8 cellular contexts compared by ENCODE assay signal in the genomic region with DNA sequence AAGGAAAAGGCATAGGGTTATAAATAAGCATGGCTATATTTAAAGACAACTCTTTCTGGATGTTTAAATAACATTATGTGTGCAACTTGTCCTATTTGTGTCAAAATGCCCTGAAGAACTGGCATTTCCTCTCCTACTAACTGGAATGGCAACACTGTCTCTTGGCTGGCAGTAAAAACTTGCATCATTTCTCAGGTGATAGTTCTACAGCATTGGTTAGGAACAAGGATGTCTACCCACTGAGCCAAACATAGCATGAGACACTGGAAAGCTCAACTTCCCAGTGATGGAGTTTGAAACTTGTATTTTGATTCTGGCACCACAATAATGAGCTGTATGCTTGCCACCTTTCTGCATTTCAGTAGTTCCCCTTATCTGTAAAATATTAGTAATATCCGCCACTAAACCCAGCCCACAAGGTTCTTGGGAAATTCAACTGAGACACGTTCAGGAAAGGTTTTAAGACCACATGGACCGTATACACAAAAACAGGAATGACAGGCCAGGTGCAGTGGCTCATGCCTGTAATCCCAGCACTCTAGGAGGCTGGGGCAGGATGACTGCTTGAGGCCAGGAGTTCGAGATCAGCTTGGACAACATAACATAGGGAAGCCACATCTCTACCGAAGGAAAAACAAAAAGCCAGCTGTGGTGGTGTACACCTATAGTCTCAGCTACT. TPM values are rescaled to one million over a fixed set of nuclear protein-coding genes. Genes with fewer than 3 reads are reported as not detected.
DNase-seq lines count a peak whose midpoint lies in the region; ATAC-seq and TF ChIP-seq lines count a peak whose summit lies in the region.

No MANE protein-coding gene starts in this region.

- H3K27me3 ChIP-seq in mammary epithelial cell (ENCODE audit: insufficient read depth, low read length), result no peaks in the 10 kb centered on the region
- H3K27me3 ChIP-seq in upper lobe of left lung, result no peaks in the 10 kb centered on the region

- in situ Hi-C loops in mammary epithelial cell (cut with MboI; ENCODE audit: low sequenced_read_pairs in 2 of 2), result no loop called here

- peaks cover 57% of the 10 kb centered on the region for H4K20me1 ChIP-seq in mammary epithelial cell (ENCODE audit: insufficient read depth, low read length)

- peaks cover 85% of the 10 kb centered on the region for H3K36me3 Mint-ChIP-seq in activated naive CD4-positive, alpha-beta T cell treated with anti-CD3 and anti-CD28 coated beads, Interleukin-2, amount 10 ng/mL, durations not matched to agents 7 days and 5 days

- H3K9me3 ChIP-seq in mammary epithelial cell (replicated peaks; ENCODE audit: insufficient read depth, low read length) (no peaks in the 10 kb centered on the region), mesodermal cell (ENCODE audit: control insufficient read depth, low read length) (no peaks in the 10 kb centered on the region), upper lobe of left lung (no peaks in the 10 kb centered on the region)

- H2AFZ ChIP-seq in mammary epithelial cell (ENCODE audit: low read depth, low read length), result no peak overlapping the region

- peak overlapping the region; percentile 98 for H3K4me3 Mint-ChIP-seq in activated naive CD4-positive, alpha-beta T cell treated with anti-CD3 and anti-CD28 coated beads, Interleukin-2, amount 10 ng/mL, durations not matched to agents 7 days and 5 days

- CTCF ChIA-PET in activated naive CD4-positive, alpha-beta T cell treated with anti-CD3 and anti-CD28 coated beads, Interleukin-2, amount 10 ng/mL, durations not matched to agents 7 days and 5 days (lab: Charles Lee), result interaction anchor here (1.5 kb wide), 1 partner anchor 307 kb away, joined by 3 read pairs; no protein-coding TSS in a partner anchor
- CTCF ChIA-PET in mammary epithelial cell (lab: Charles Lee; ENCODE audit: low non-redundant PET), result interaction anchor here (0.6 kb wide), 1 partner anchor 242 kb away, joined by 19 read pairs; no protein-coding TSS in a partner anchor

- no peak for TF ChIP-seq EP300 in upper lobe of left lung (IDR thresholded peaks at IDR 0.05)

- TF ChIP-seq CTCF in mammary epithelial cell (conservative IDR thresholded peaks at IDR 0.05 in 1 of 2, IDR thresholded peaks at IDR 0.05 in 1 of 2; ENCODE audit: extremely low read depth in 1 of 2, insufficient read depth in 1 of 2, low read depth in 1 of 2, low read length in 2 of 2), result no peak
- TF ChIP-seq CTCF in upper lobe of left lung (IDR thresholded peaks at IDR 0.05), result no peak

- H3K4me1 ChIP-seq in mammary epithelial cell (ENCODE audit: insufficient read depth, low read length), result peaks cover 41% of the 10 kb centered on the region
- H3K4me1 ChIP-seq in mesodermal cell (ENCODE audit: control insufficient read depth, insufficient read depth, low read length, poor library complexity, severe bottlenecking), result peaks cover 13% of the 10 kb centered on the region
- H3K4me1 ChIP-seq in upper lobe of left lung, result peaks cover 59 to 71% (median 61%) of the 10 kb centered on the region in 4 donors

- intact Hi-C loops in mammary epithelial cell (cut with micrococcal nuclease), result no loop called here

- peaks cover 96% of the 10 kb centered on the region for H3K79me2 ChIP-seq in mammary epithelial cell (ENCODE audit: insufficient read depth, low read length)

- H3K27ac ChIP-seq in mammary epithelial cell (ENCODE audit: insufficient read depth, low read depth, low read length) (peak overlapping the region; percentile 98), mesodermal cell (ENCODE audit: low read depth, low read length, severe bottlenecking) (peak overlapping the region; percentile 13), upper lobe of left lung (peak overlapping the region in 2 of 4 donors; percentile 24 to 50)

- 39% methylated on average over 5 of the region's 5 CpGs for WGBS in mammary epithelial cell (ENCODE audit: low coverage, missing lambda C conversion rate)
- WGBS in mesodermal cell (ENCODE audit: insufficient coverage in 2 of 2), 2 experiments, result 96% methylated on average over 4 to 5 of the region's 5 CpGs
- WGBS in upper lobe of left lung, 2 donors, result 46 to 56% methylated on average over 5 of the region's 5 CpGs

- peak overlapping the region; percentile 56 for H3K27ac Mint-ChIP-seq in activated naive CD4-positive, alpha-beta T cell treated with anti-CD3 and anti-CD28 coated beads, Interleukin-2, amount 10 ng/mL, durations not matched to agents 7 days and 5 days

- no TSS peak for BruUV-seq in mammary epithelial cell (replicated peaks; lab: Mats Ljungman, UMichigan)

- H3K36me3 ChIP-seq in mammary epithelial cell (ENCODE audit: insufficient read depth, low read length) (peaks cover 80% of the 10 kb centered on the region), mesodermal cell (ENCODE audit: control insufficient read depth, insufficient read depth, low read length) (peaks cover 94% of the 10 kb centered on the region), upper lobe of left lung (peaks cover 59 to 87% (median 71%) of the 10 kb centered on the region in 4 donors)

- dilution Hi-C loops in mammary epithelial cell (cut with HindIII; ENCODE audit: low sequenced_read_pairs), result loop anchor here (5.0 to 25.0 kb wide), 4 partner anchors 65 to 645 kb away; no protein-coding TSS in a partner anchor

- H3K9me3 Mint-ChIP-seq in activated naive CD4-positive, alpha-beta T cell treated with anti-CD3 and anti-CD28 coated beads, Interleukin-2, amount 10 ng/mL, durations not matched to agents 7 days and 5 days, result no peaks in the 10 kb centered on the region

- no peak for TF ChIP-seq POLR2A in upper lobe of left lung (IDR thresholded peaks at IDR 0.05)
- TF ChIP-seq POLR2A in erythroblast (IDR thresholded peaks at IDR 0.05; ENCODE audit: low read length), result no peak

- peaks cover 72% of the 10 kb centered on the region for H3K4me1 Mint-ChIP-seq in activated naive CD4-positive, alpha-beta T cell treated with anti-CD3 and anti-CD28 coated beads, Interleukin-2, amount 10 ng/mL, durations not matched to agents 7 days and 5 days

- H3K4me2 ChIP-seq in mammary epithelial cell (ENCODE audit: insufficient read depth, low read depth, low read length), result peak overlapping the region; percentile 91

- H3K9ac ChIP-seq in mammary epithelial cell (ENCODE audit: insufficient read depth, low read length), result peak overlapping the region; percentile 52

- peak overlapping the region; percentile 89 to 95 (median 92) for H3K4me3 ChIP-seq in mammary epithelial cell (replicated peaks in 1 of 3; ENCODE audit: insufficient read depth in 1 of 3, low read depth in 2 of 3, low read length in 3 of 3)
- H3K4me3 ChIP-seq in mesodermal cell (ENCODE audit: extremely low read depth, insufficient read depth, low read length, poor library complexity, severe bottlenecking), result peak overlapping the region; percentile 79
- peak overlapping the region in 3 of 4 donors; percentile 91 to 96 (median 94) for H3K4me3 ChIP-seq in upper lobe of left lung

- ATAC-seq in upper lobe of left lung (ENCODE audit: low FRiP score in 2 of 2), result no peak
- no peak for ATAC-seq in HG02763 (IDR thresholded peaks at IDR 0.05; ENCODE audit: unreplicated experiment)

- DNase-seq in activated naive CD4-positive, alpha-beta T cell treated with anti-CD3 and anti-CD28 coated beads, Interleukin-2, amount 10 ng/mL, durations not matched to agents 7 days and 5 days, result no peak
- DNase-seq in activated naive CD4-positive, alpha-beta T cell treated with Interleukin-2 at 50 U/mL for 16 hours, result no peak
- DNase-seq in mammary epithelial cell, result peak; percentile 48
- no peak for DNase-seq in upper lobe of left lung
- no peak for DNase-seq in D341Med (ENCODE audit: low spot score)
- no peak for DNase-seq in erythroblast (lab: John Stamatoyannopoulos, UW)

- H3K27me3 Mint-ChIP-seq in activated naive CD4-positive, alpha-beta T cell treated with anti-CD3 and anti-CD28 coated beads, Interleukin-2, amount 10 ng/mL, durations not matched to agents 7 days and 5 days, result peaks cover 12% of the 10 kb centered on the region

RNA-seq across cellular contexts. Expression of a gene that starts 5.1 kb away (rescaled TPM):
- total RNA-seq in mammary epithelial cell (100 to 1,000 TPM; 774 to 995 TPM), upper lobe of left lung (100 to 1,000 TPM; 104 to 409 (median 223) TPM)
- 153 TPM for polyA plus RNA-seq in mammary epithelial cell
- polyA minus RNA-seq in mammary epithelial cell, result 348 TPM
- polyA plus RNA-seq in mesodermal cell (2013, experiment 1 of 2), result 343 TPM
- polyA plus RNA-seq in mesodermal cell (2013, experiment 2 of 2), result 332 TPM
